8 cellular contexts compared by ENCODE assay signal in genomic region chr7:2403014-2403717, GRCh38. TPM values are rescaled to one million over a fixed set of nuclear protein-coding genes. Genes with fewer than 3 reads are reported as not detected.
A peak's percentile ranks its signal among the peaks of the same experiment; 100 is the strongest.
DNase-seq lines count a peak whose midpoint lies in the region; ATAC-seq and TF ChIP-seq lines count a peak whose summit lies in the region.

Gene CHST12 (plus strand): TSS chr7:2403611. CDS start chr7:2432640, 29,029 bp downstream.

- DNase-seq in CD14-positive monocyte (ENCODE audit: low spot score): peak; percentile 88
- DNase-seq in HT-29 (ENCODE audit: low spot score): peak; percentile 94
- peak; percentile 94 to 96 for DNase-seq in NOMO-1 (lab: John Stamatoyannopoulos, UW; ENCODE audit: unreplicated experiment in 2 of 2)
- DNase-seq in activated CD8-positive, alpha-beta memory T cell treated with anti-CD3 and anti-CD28 coated beads, Interleukin-2, amount 10 ng/mL, durations not matched to agents 7 days and 5 days: peak; percentile 97
- peak; percentile 93 to 94 (median 94) for DNase-seq in effector memory CD8-positive, alpha-beta T cell
- peak; percentile 95 for DNase-seq in medulla oblongata (ENCODE audit: extremely low spot score)
- peak; percentile 86 to 91 (median 89) for DNase-seq in stimulated activated CD4-positive, alpha-beta T cell treated with anti-CD3 and anti-CD28 coated beads, TNF-alpha, amount 100 ng/mL, for 4 hours (ENCODE audit: low read depth in 3 of 3)

- H3K4me1 Mint-ChIP-seq in CD14-positive monocyte: peaks cover 67% of the 10 kb centered on the region
- H3K4me1 Mint-ChIP-seq in activated CD8-positive, alpha-beta memory T cell treated with anti-CD3 and anti-CD28 coated beads, Interleukin-2, amount 10 ng/mL, durations not matched to agents 7 days and 5 days: peaks cover 56% of the 10 kb centered on the region
- H3K4me1 Mint-ChIP-seq in effector memory CD8-positive, alpha-beta T cell (ENCODE audit: low read depth in 2 of 2): peaks cover 44 to 50% of the 10 kb centered on the region in 2 donors

- peak; percentile 40 for ATAC-seq in GM19463 (IDR thresholded peaks at IDR 0.05; ENCODE audit: unreplicated experiment)
- ATAC-seq in activated CD8-positive, alpha-beta memory T cell treated with anti-CD3 and anti-CD28 coated beads, Interleukin-2, amount 10 ng/mL, durations not matched to agents 7 days and 5 days: peak; percentile 74
- peak; percentile 62 for ATAC-seq in effector memory CD8-positive, alpha-beta T cell (replicated peaks)

- peak within 1 kb of the TSS in 6 of 7 donors; percentile 10 to 66 (median 54) for H3K27ac Mint-ChIP-seq in CD14-positive monocyte
- H3K27ac Mint-ChIP-seq in activated CD8-positive, alpha-beta memory T cell treated with anti-CD3 and anti-CD28 coated beads, Interleukin-2, amount 10 ng/mL, durations not matched to agents 7 days and 5 days: peak within 1 kb of the TSS; percentile 99
- peak within 1 kb of the TSS; percentile 85 to 94 for H3K27ac Mint-ChIP-seq in effector memory CD8-positive, alpha-beta T cell

- H3K27me3 Mint-ChIP-seq in CD14-positive monocyte (ENCODE audit: low read depth in 3 of 3): peaks cover 0 to 1% (median 0%) of the 10 kb centered on the region in 3 donors
- H3K27me3 Mint-ChIP-seq in activated CD8-positive, alpha-beta memory T cell treated with anti-CD3 and anti-CD28 coated beads, Interleukin-2, amount 10 ng/mL, durations not matched to agents 7 days and 5 days: no peaks in the 10 kb centered on the region
- H3K27me3 Mint-ChIP-seq in effector memory CD8-positive, alpha-beta T cell: no peaks in the 10 kb centered on the region

- CTCF ChIA-PET in activated CD8-positive, alpha-beta memory T cell treated with anti-CD3 and anti-CD28 coated beads, Interleukin-2, amount 10 ng/mL, durations not matched to agents 7 days and 5 days (lab: Charles Lee): interaction anchor here (0.7 to 2.0 kb wide), 4 partner anchors 29 to 49 kb away, joined by 3 to 7 read pairs (median 4); no protein-coding TSS in a partner anchor

- peak within 1 kb of the TSS; percentile 82 to 90 for H3K4me3 Mint-ChIP-seq in CD14-positive monocyte
- peak within 1 kb of the TSS; percentile 86 for H3K4me3 Mint-ChIP-seq in activated CD8-positive, alpha-beta memory T cell treated with anti-CD3 and anti-CD28 coated beads, Interleukin-2, amount 10 ng/mL, durations not matched to agents 7 days and 5 days
- peak within 1 kb of the TSS; percentile 89 to 95 for H3K4me3 Mint-ChIP-seq in effector memory CD8-positive, alpha-beta T cell

- intact Hi-C loops in CD14-positive monocyte (cut with micrococcal nuclease): loop anchor here in 1 of 2 donors (5.0 to 10.0 kb wide), 3 partner anchors 46 to 112 kb away; partner anchors contain the start of genes LFNG and SNX8

- H3K36me3 Mint-ChIP-seq in CD14-positive monocyte: no peaks in the 10 kb centered on the region
- peaks cover 19% of the 10 kb centered on the region for H3K36me3 Mint-ChIP-seq in activated CD8-positive, alpha-beta memory T cell treated with anti-CD3 and anti-CD28 coated beads, Interleukin-2, amount 10 ng/mL, durations not matched to agents 7 days and 5 days
- H3K36me3 Mint-ChIP-seq in effector memory CD8-positive, alpha-beta T cell (ENCODE audit: insufficient read depth): peaks cover 25% of the 10 kb centered on the region

- H3K9me3 Mint-ChIP-seq in CD14-positive monocyte: no peaks in the 10 kb centered on the region
- no peaks in the 10 kb centered on the region for H3K9me3 Mint-ChIP-seq in activated CD8-positive, alpha-beta memory T cell treated with anti-CD3 and anti-CD28 coated beads, Interleukin-2, amount 10 ng/mL, durations not matched to agents 7 days and 5 days (ENCODE audit: low read depth)
- no peaks in the 10 kb centered on the region for H3K9me3 Mint-ChIP-seq in effector memory CD8-positive, alpha-beta T cell

- TF ChIP-seq CTCF in CD14-positive monocyte (IDR thresholded peaks at IDR 0.05): no peak

RNA-seq across cellular contexts. Expression of gene CHST12, which starts in this region (rescaled TPM):
- 1 to 10 TPM; 5.8 to 7.5 TPM for polyA plus RNA-seq in CD14-positive monocyte
- 14.5 and 24.7 TPM in 2 replicates for total RNA-seq in HT-29 (2014; rRNA removed; shearing (Covaris generic))
- total RNA-seq in activated CD8-positive, alpha-beta memory T cell treated with anti-CD3 and anti-CD28 coated beads, Interleukin-2, amount 10 ng/mL, durations not matched to agents 7 days and 5 days: 100 to 1,000 TPM in 1 of 2 experiments, 10 to 100 TPM in 1; 70.8 to 103 TPM

Comparison
In these comparisons a context has a peak if more than half of its experiments do, and no peak if none do; other contexts are left out.
1. Peak in every context shown above with its lines: DNase-seq and ATAC-seq.